18 cellular contexts compared by ENCODE assay signal in genomic region chrX:133437356-133437755, GRCh38. TPM values are rescaled to one million over a fixed set of nuclear protein-coding genes. Genes with fewer than 3 reads are reported as not detected.
DNase-seq lines count a peak whose midpoint lies in the region; ATAC-seq and TF ChIP-seq lines count a peak whose summit lies in the region.
"Had no signal": no experiment of that assay in that cellular context is flagged by ENCODE, and none has a peak within 500 bp of the region (broad histone marks: within the 10 kb centered on the region; RNA-seq: fewer than 3 reads in every experiment).

No MANE protein-coding gene starts in this region.

- peaks cover 1% of the 10 kb centered on the region; the same call in 1 of the 2 replicates for H3K27me3 Mint-ChIP-seq in H9 (ENCODE audit: low read depth)
- peaks cover 20% of the 10 kb centered on the region for H3K27me3 Mint-ChIP-seq in mesothelial cell of epicardium (ENCODE audit: low read depth)

- H3K56ac ChIP-seq in H9 (ENCODE audit: insufficient read length, low read depth, low read length): no peak overlapping the region

- peaks cover 0 to 2% of the 10 kb centered on the region in 2 experiments; a peak in 1 of 5 replicates for H3K9me3 Mint-ChIP-seq in H9
- no peaks in the 10 kb centered on the region for H3K9me3 Mint-ChIP-seq in mesothelial cell of epicardium
- H3K9me3 Mint-ChIP-seq: CD8-positive, alpha-beta T cell; HFFc6 had no signal

- no peak for TF ChIP-seq CTCF in H9 (conservative IDR thresholded peaks at IDR 0.05)
- no peak for TF ChIP-seq CTCF in PC-9 (conservative IDR thresholded peaks at IDR 0.05)
- no peak for TF ChIP-seq CTCF in mesothelial cell of epicardium (IDR thresholded peaks at IDR 0.05; ENCODE audit: unreplicated experiment)

- POLR2A ChIA-PET in PC-9 (lab: Charles Lee; ENCODE audit: unreplicated experiment): interaction anchor here (0.6 to 0.7 kb wide), 2 partner anchors 1042 to 1445 kb away, joined by 3 to 8 read pairs; no protein-coding TSS in a partner anchor

- no peak for ATAC-seq in HG02610 (IDR thresholded peaks at IDR 0.05; ENCODE audit: unreplicated experiment)
- ATAC-seq: A549; CD8-positive, alpha-beta T cell; GM12878 had no signal

- no TSS peak for BruUV-seq in PC-9 (replicated peaks; lab: Mats Ljungman, UMichigan)

- H2AFZ ChIP-seq in H9 (ENCODE audit: low read length) (no peak overlapping the region), PC-9 (no peak overlapping the region)

- H3K9me3 ChIP-seq in H9 (ENCODE audit: control insufficient read depth, low read depth, low read length) (no peaks in the 10 kb centered on the region), PC-9 (ENCODE audit: insufficient read depth, low read depth) (no peaks in the 10 kb centered on the region), iPS-20b (ENCODE audit: insufficient read depth, low read depth, low read length) (no peaks in the 10 kb centered on the region)
- H3K9me3 ChIP-seq: A549, BE2C had no signal

- no peak overlapping the region for H2AK5ac ChIP-seq in H9 (ENCODE audit: insufficient read length, low read length)

- no peaks in the 10 kb centered on the region for H3K79me1 ChIP-seq in H9 (ENCODE audit: insufficient read depth, low read depth, low read length, poor library complexity, severe bottlenecking)

- H3K79me2 ChIP-seq in H9 (ENCODE audit: insufficient read depth, low read length) (no peaks in the 10 kb centered on the region), PC-9 (ENCODE audit: low read depth) (no peaks in the 10 kb centered on the region)

- WGBS in H9 (ENCODE audit: extremely low coverage, insufficient read length, low lambda C conversion rate): no CpG with 5 or more reads among the region's 4 CpGs

- DNase-seq in H9 (peak; percentile 39), PC-9 (peak; percentile 20 to 38), mesothelial cell of epicardium (ENCODE audit: low spot score in 2 of 2, unreplicated experiment in 2 of 2) (no peak), SHP77 (lab: John Stamatoyannopoulos, UW) (no peak)
- no peak for DNase-seq in stimulated activated CD4-positive, alpha-beta T cell treated with anti-CD3 and anti-CD28 coated beads, Interleukin-12 subunit alpha, Interleukin-12 subunit beta, amount 100 ng/mL, for 4 hours
- DNase-seq in stimulated activated CD8-positive, alpha-beta memory T cell treated with anti-CD3 and anti-CD28 coated beads, Interleukin-4, amount 100 ng/mL, for 48 hours: no peak
- DNase-seq: BE2C; CD8-positive, alpha-beta T cell; COR-L47; DMS53; GOT3; HCEC 1CT; HFFc6 had no signal

- no peak overlapping the region for H3K18ac ChIP-seq in H9 (ENCODE audit: insufficient read length, low read depth, low read length)

- H2BK12ac ChIP-seq in H9 (ENCODE audit: insufficient read length, low read depth, low read length): no peak overlapping the region

- no peaks in the 10 kb centered on the region for H3F3A ChIP-seq in PC-9 (ENCODE audit: insufficient read depth, low read depth)

- no peak overlapping the region for H3K23ac ChIP-seq in H9 (ENCODE audit: insufficient read length, low read depth, low read length)

- H3K4me3 ChIP-seq in PC-9: no peak overlapping the region
- H3K4me3 ChIP-seq in iPS-20b (ENCODE audit: low read length): no peak overlapping the region
- H3K4me3 ChIP-seq: A549, GM12878 had no signal

- H3T11ph ChIP-seq in H9 (ENCODE audit: low read length): no peak overlapping the region

- CTCF ChIA-PET in PC-9 (lab: Charles Lee): no interaction called here

- H2BK120ac ChIP-seq in H9 (ENCODE audit: low read depth, low read length, poor library complexity, severe bottlenecking): no peak overlapping the region

- no peaks in the 10 kb centered on the region for H3K27me3 ChIP-seq in H9 (ENCODE audit: insufficient read depth, low read length)
- no peaks in the 10 kb centered on the region for H3K27me3 ChIP-seq in PC-9 (ENCODE audit: insufficient read depth, low read depth)
- no peaks in the 10 kb centered on the region for H3K27me3 ChIP-seq in iPS-20b (ENCODE audit: insufficient read depth, low read length)
- H3K27me3 ChIP-seq: BE2C had no signal

- no peak overlapping the region for H4K5ac ChIP-seq in H9 (ENCODE audit: insufficient read length, low read depth, low read length)

- H3K9ac ChIP-seq in H9 (ENCODE audit: extremely low read depth, insufficient read length, low read length): no peak overlapping the region
- H3K9ac ChIP-seq in iPS-20b (ENCODE audit: low read depth, low read length): peak overlapping the region; percentile 52

- no peaks in the 10 kb centered on the region for H3K23me2 ChIP-seq in H9 (ENCODE audit: insufficient read length, low read depth, low read length, poor library complexity, severe bottlenecking)

- H3K4me3 Mint-ChIP-seq in H9: peak overlapping the region in 1 of 2 experiments; percentile 6; a peak in 2 of 5 replicates
- no peak overlapping the region for H3K4me3 Mint-ChIP-seq in mesothelial cell of epicardium
- H3K4me3 Mint-ChIP-seq: CD8-positive, alpha-beta T cell; HFFc6 had no signal

- H2BK15ac ChIP-seq in H9 (ENCODE audit: low read depth, low read length): no peak overlapping the region

- H3K27ac Mint-ChIP-seq in H9 (peak overlapping the region; percentile 77 to 94 (median 90)), mesothelial cell of epicardium (peak overlapping the region; percentile 43)
- H3K27ac Mint-ChIP-seq: CD8-positive, alpha-beta T cell; HFFc6 had no signal

- H3K27ac ChIP-seq in H9 (ENCODE audit: insufficient read length, low read depth, low read length) (peak overlapping the region; percentile 5), PC-9 (no peak overlapping the region), iPS-20b (ENCODE audit: low read length) (no peak overlapping the region)
- H3K27ac ChIP-seq: A549, C4-2B had no signal

- H3K4me1 ChIP-seq in H9 (ENCODE audit: insufficient read depth, low read length) (peaks cover 41% of the 10 kb centered on the region; the same call in 1 of the 2 replicates), PC-9 (replicated peaks; ENCODE audit: insufficient read depth) (0 out of 2 replicates have a peak, but pooled peaks cover 6% of the 10 kb centered on the region), iPS-20b (ENCODE audit: insufficient read depth, low read length) (peaks cover 28% of the 10 kb centered on the region)
- H3K4me1 ChIP-seq: A549, BE2C had no signal

- H3K36me3 Mint-ChIP-seq in H9 (ENCODE audit: insufficient read depth in 1 of 3, low read depth in 3 of 3) (peaks cover 0 to 5% (median 0%) of the 10 kb centered on the region in 3 experiments; a peak in 3 of 7 replicates), mesothelial cell of epicardium (no peaks in the 10 kb centered on the region)
- H3K36me3 Mint-ChIP-seq: CD8-positive, alpha-beta T cell had no signal

- H3K4me2 ChIP-seq in H9 (ENCODE audit: insufficient read depth, insufficient read length, low read length) (peak overlapping the region; percentile 5), PC-9 (no peak overlapping the region)
- H3K4me2 ChIP-seq: A549 had no signal

- no peaks in the 10 kb centered on the region for H3K9me2 ChIP-seq in PC-9 (ENCODE audit: insufficient read depth)

- H3K14ac ChIP-seq in H9 (ENCODE audit: insufficient read depth, low read length): no peak overlapping the region

- no peak overlapping the region for H4K8ac ChIP-seq in H9 (replicated peaks; ENCODE audit: insufficient read length, low read depth, low read length)

- no peak overlapping the region for H2BK20ac ChIP-seq in H9 (ENCODE audit: low read depth, low read length, poor library complexity, severe bottlenecking)

- H4K20me1 ChIP-seq in H9 (ENCODE audit: control insufficient read depth, insufficient read depth, insufficient read length): no peaks in the 10 kb centered on the region
- no peaks in the 10 kb centered on the region for H4K20me1 ChIP-seq in PC-9 (ENCODE audit: insufficient read depth)

- H4K91ac ChIP-seq in H9 (ENCODE audit: insufficient read length, low read depth, low read length): no peak overlapping the region

- H3K4ac ChIP-seq in H9 (ENCODE audit: low read depth, low read length): no peak overlapping the region

- no peak overlapping the region for H2BK5ac ChIP-seq in H9 (ENCODE audit: insufficient read length, low read length)

- H3K4me1 Mint-ChIP-seq in H9 (peaks cover 59 to 73% of the 10 kb centered on the region in 2 experiments), mesothelial cell of epicardium (peaks cover 11% of the 10 kb centered on the region)

- intact Hi-C loops in PC-9 (cut with micrococcal nuclease; ENCODE audit: unreplicated experiment): no loop called here

- H3K36me3 ChIP-seq in PC-9 (ENCODE audit: low read depth) (no peaks in the 10 kb centered on the region), iPS-20b (ENCODE audit: insufficient read depth, low read depth, low read length) (no peaks in the 10 kb centered on the region)
- H3K36me3 ChIP-seq: BE2C had no signal

RNA-seq across cellular contexts. Expression of gene GPC4, which starts 22.1 kb away (rescaled TPM):
- total RNA-seq in H9 (2021): 416 and 418 TPM in 2 replicates
- 4.4 and 4.7 TPM in 2 replicates for total RNA-seq in PC-9 (2021)
- 43.4 to 46.9 TPM (median 44.8 TPM) in 3 replicates for total RNA-seq in mesothelial cell of epicardium
- total RNA-seq: CD8-positive, alpha-beta T cell; HFFc6 had no signal

Comparison
In these comparisons a context has a peak if more than half of its experiments do, and no peak if none do; other contexts are left out.
1. DNase-seq: peak in H9 (single experiment) and PC-9 (2 of 2); none in mesothelial cell of epicardium (0 of 2), stimulated activated CD4-positive, alpha-beta T cell treated with anti-CD3 and anti-CD28 coated beads, Interleukin-12 subunit alpha, Interleukin-12 subunit beta, amount 100 ng/mL, for 4 hours (single experiment), stimulated activated CD8-positive, alpha-beta memory T cell treated with anti-CD3 and anti-CD28 coated beads, Interleukin-4, amount 100 ng/mL, for 48 hours (single experiment) and SHP77 (0 of 2).